Comparison of ENCODE assay signal across 13 cellular contexts in the genomic region with DNA sequence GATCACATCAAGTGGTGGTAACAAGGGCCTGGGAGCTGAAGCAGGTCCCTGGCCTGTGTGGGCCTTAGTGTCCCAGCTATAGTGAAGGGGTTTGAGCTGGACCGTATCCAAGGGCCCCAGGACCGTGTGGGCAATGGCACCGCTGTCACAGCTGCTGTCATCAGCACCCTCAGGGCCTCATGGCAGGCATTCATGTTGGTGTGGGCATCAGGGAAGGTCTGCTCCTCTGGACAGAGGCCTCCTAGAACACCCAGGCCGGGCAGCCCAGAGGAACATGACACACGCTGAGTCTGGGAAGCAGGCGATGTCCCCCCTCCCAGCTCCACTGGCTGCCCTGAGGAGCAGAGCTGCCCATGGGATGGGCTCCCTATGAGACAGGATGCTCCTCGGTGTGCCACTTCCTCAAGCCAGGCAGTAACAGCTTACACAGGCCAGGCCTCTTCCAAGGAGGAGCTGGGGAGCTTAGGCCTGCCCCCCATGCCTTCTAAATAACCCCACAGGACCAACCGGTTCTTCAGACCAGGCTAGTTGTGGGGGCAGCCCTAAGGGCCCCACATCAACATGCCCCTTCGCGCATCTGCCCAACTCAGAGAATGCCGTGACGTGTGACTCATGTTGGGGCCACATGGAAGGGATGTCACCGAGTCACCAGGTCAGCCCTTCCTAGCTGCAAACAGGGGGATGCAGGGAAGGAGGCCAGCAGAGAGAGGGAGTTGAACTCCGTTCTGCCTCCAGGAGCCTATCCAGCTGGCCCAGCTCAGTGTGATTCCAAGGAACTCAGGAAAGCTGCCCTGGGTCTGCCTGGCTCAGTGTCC.
A peak's percentile ranks its signal among the peaks of the same experiment; 100 is the strongest.
DNase-seq lines count a peak whose midpoint lies in the region; ATAC-seq and TF ChIP-seq lines count a peak whose summit lies in the region.
"Had no signal": no experiment of that assay in that cellular context is flagged by ENCODE, and none has a peak within 500 bp of the region (broad histone marks: within the 10 kb centered on the region; RNA-seq: fewer than 3 reads in every experiment).

No MANE protein-coding gene starts in this region.

- H3K4me1 Mint-ChIP-seq in stimulated activated naive CD8-positive, alpha-beta T cell treated with anti-CD3 and anti-CD28 coated beads, Interleukin-15, Interleukin-2, amounts not matched to agents 100 ng/mL and 50 ng/mL, for 24 hours (ENCODE audit: low read depth), result peaks cover 64% of the 10 kb centered on the region
- peaks cover 14% of the 10 kb centered on the region for H3K4me1 Mint-ChIP-seq in mesothelial cell of epicardium

- peak overlapping the region; percentile 24 for H3K27ac Mint-ChIP-seq in stimulated activated naive CD8-positive, alpha-beta T cell treated with anti-CD3 and anti-CD28 coated beads, Interleukin-15, Interleukin-2, amounts not matched to agents 100 ng/mL and 50 ng/mL, for 24 hours
- no peak overlapping the region for H3K27ac Mint-ChIP-seq in mesothelial cell of epicardium
- H3K27ac Mint-ChIP-seq: activated naive CD4-positive, alpha-beta T cell treated with anti-CD3 and anti-CD28 coated beads for 36 hours had no signal

- TF ChIP-seq CTCF in epithelial cell of esophagus (IDR thresholded peaks at IDR 0.05; ENCODE audit: insufficient read depth, low read depth, low read length, missing control alignments) (no peak), lung (IDR thresholded peaks at IDR 0.05; ENCODE audit: control extremely low read depth, extremely low read depth) (no peak), mesothelial cell of epicardium (IDR thresholded peaks at IDR 0.05; ENCODE audit: unreplicated experiment) (no peak)

- no peaks in the 10 kb centered on the region for H3K36me3 ChIP-seq in lung (ENCODE audit: control insufficient read depth in 2 of 2, insufficient read depth in 2 of 2, low read length in 2 of 2)

- no peaks in the 10 kb centered on the region for H3K27me3 ChIP-seq in lung (ENCODE audit: control insufficient read depth, insufficient read depth)

- no peaks in the 10 kb centered on the region for H3K27me3 Mint-ChIP-seq in stimulated activated naive CD8-positive, alpha-beta T cell treated with anti-CD3 and anti-CD28 coated beads, Interleukin-15, Interleukin-2, amounts not matched to agents 100 ng/mL and 50 ng/mL, for 24 hours
- H3K27me3 Mint-ChIP-seq in mesothelial cell of epicardium (ENCODE audit: low read depth), result no peaks in the 10 kb centered on the region
- H3K27me3 Mint-ChIP-seq: stimulated activated naive B cell treated with anti-CD40 and anti-IgM and Interleukin-4, amounts not matched to agents 10 μg/mL and 1 μg/mL and 100 μg/mL, for 72 hours had no signal

- peaks cover 22 to 41% of the 10 kb centered on the region in 2 donors for H3K4me1 ChIP-seq in lung (ENCODE audit: control insufficient read depth in 2 of 2, insufficient read depth in 2 of 2, low read length in 2 of 2)

- no peaks in the 10 kb centered on the region for H3K36me3 Mint-ChIP-seq in stimulated activated naive CD8-positive, alpha-beta T cell treated with anti-CD3 and anti-CD28 coated beads, Interleukin-15, Interleukin-2, amounts not matched to agents 100 ng/mL and 50 ng/mL, for 24 hours (ENCODE audit: low read depth)
- no peaks in the 10 kb centered on the region for H3K36me3 Mint-ChIP-seq in mesothelial cell of epicardium

- no peak overlapping the region for H3K4me3 Mint-ChIP-seq in stimulated activated naive CD8-positive, alpha-beta T cell treated with anti-CD3 and anti-CD28 coated beads, Interleukin-15, Interleukin-2, amounts not matched to agents 100 ng/mL and 50 ng/mL, for 24 hours
- H3K4me3 Mint-ChIP-seq in mesothelial cell of epicardium, result no peak overlapping the region
- H3K4me3 Mint-ChIP-seq: activated naive CD4-positive, alpha-beta T cell treated with anti-CD3 and anti-CD28 coated beads for 36 hours; nephron progenitor cell; stimulated activated naive B cell treated with anti-CD40 and anti-IgM and Interleukin-4, amounts not matched to agents 10 μg/mL and 1 μg/mL and 100 μg/mL, for 72 hours had no signal

- no peak for ATAC-seq in stimulated activated naive CD8-positive, alpha-beta T cell treated with anti-CD3 and anti-CD28 coated beads, Interleukin-15, Interleukin-2, amounts not matched to agents 100 U/mL and 50 U/mL, for 24 hours
- ATAC-seq in lung (ENCODE audit: insufficient read depth, low FRiP score), result no peak
- ATAC-seq: stimulated activated naive B cell treated with anti-CD40 and anti-IgM and Interleukin-4, amounts not matched to agents 10 μg/mL and 1 μg/mL and 100 μg/mL, for 72 hours had no signal

- 73 to 74% methylated on average over 14 of the region's 14 CpGs for WGBS in lung, 2 donors

- peak overlapping the region; percentile 39 to 80 for H3K27ac ChIP-seq in lung (ENCODE audit: low read depth in 1 of 2, low read length in 1 of 2)

- DNase-seq in stimulated activated naive CD8-positive, alpha-beta T cell treated with anti-CD3 and anti-CD28 coated beads, Interleukin-15, Interleukin-2, amounts not matched to agents 100 U/mL and 50 U/mL, for 24 hours, result no peak
- DNase-seq in epithelial cell of esophagus (ENCODE audit: low read depth), result peak; percentile 63
- DNase-seq in lung (ENCODE audit: low spot score), result no peak
- DNase-seq in stimulated activated CD4-positive, alpha-beta T cell treated with anti-CD3 and anti-CD28 coated beads, Interleukin-4, amount 100 ng/mL, for 4 hours, result no peak
- no peak for DNase-seq in NCI-H1417 (lab: John Stamatoyannopoulos, UW)
- no peak for DNase-seq in mesothelial cell of epicardium (ENCODE audit: low spot score in 2 of 2, unreplicated experiment in 2 of 2)
- no peak for DNase-seq in HCEC 1CT
- DNase-seq: activated naive CD4-positive, alpha-beta T cell treated with anti-CD3 and anti-CD28 coated beads for 36 hours; NCI-H1092 treated with DMSO at 0.1 percent for 48 hours; NCI-H2227 treated with DMSO at 0.1 percent for 48 hours; nephron progenitor cell; stimulated activated naive B cell treated with anti-CD40 and anti-IgM and Interleukin-4, amounts not matched to agents 10 μg/mL and 1 μg/mL and 100 μg/mL, for 72 hours had no signal

- H3K9me3 Mint-ChIP-seq in stimulated activated naive CD8-positive, alpha-beta T cell treated with anti-CD3 and anti-CD28 coated beads, Interleukin-15, Interleukin-2, amounts not matched to agents 100 ng/mL and 50 ng/mL, for 24 hours, result no peaks in the 10 kb centered on the region
- no peaks in the 10 kb centered on the region for H3K9me3 Mint-ChIP-seq in mesothelial cell of epicardium
- H3K9me3 Mint-ChIP-seq: activated naive CD4-positive, alpha-beta T cell treated with anti-CD3 and anti-CD28 coated beads for 36 hours; nephron progenitor cell; stimulated activated naive B cell treated with anti-CD40 and anti-IgM and Interleukin-4, amounts not matched to agents 10 μg/mL and 1 μg/mL and 100 μg/mL, for 72 hours had no signal

- no peak overlapping the region for H3K4me3 ChIP-seq in epithelial cell of esophagus (ENCODE audit: low read length)
- H3K4me3 ChIP-seq in lung, result no peak overlapping the region

- no peaks in the 10 kb centered on the region for H3K9me3 ChIP-seq in lung (ENCODE audit: control insufficient read depth in 2 of 2, insufficient read depth in 1 of 2, low read length in 1 of 2)
